In genomic region chr1:157457279-157457678, GRCh38 we compare ENCODE assay signal across 7 cellular contexts.
"Had no signal": no experiment of that assay in that cellular context is flagged by ENCODE, and none has a peak within 500 bp of the region (broad histone marks: within the 10 kb centered on the region; RNA-seq: fewer than 3 reads in every experiment).

No MANE protein-coding gene starts in this region.

- ATAC-seq: HepG2 had no signal

- H3K27ac Mint-ChIP-seq: IgD-negative memory B cell had no signal

- FAIRE-seq: HepG2, HTR-8/SVneo had no signal

- H3K4me1 Mint-ChIP-seq: IgD-negative memory B cell had no signal

- H3K4me3 Mint-ChIP-seq: IgD-negative memory B cell had no signal

- H3K27ac ChIP-seq: HL-60 had no signal

- DNase-seq: IMR-90, KBM-7, KG1 had no signal
